In the genomic region with DNA sequence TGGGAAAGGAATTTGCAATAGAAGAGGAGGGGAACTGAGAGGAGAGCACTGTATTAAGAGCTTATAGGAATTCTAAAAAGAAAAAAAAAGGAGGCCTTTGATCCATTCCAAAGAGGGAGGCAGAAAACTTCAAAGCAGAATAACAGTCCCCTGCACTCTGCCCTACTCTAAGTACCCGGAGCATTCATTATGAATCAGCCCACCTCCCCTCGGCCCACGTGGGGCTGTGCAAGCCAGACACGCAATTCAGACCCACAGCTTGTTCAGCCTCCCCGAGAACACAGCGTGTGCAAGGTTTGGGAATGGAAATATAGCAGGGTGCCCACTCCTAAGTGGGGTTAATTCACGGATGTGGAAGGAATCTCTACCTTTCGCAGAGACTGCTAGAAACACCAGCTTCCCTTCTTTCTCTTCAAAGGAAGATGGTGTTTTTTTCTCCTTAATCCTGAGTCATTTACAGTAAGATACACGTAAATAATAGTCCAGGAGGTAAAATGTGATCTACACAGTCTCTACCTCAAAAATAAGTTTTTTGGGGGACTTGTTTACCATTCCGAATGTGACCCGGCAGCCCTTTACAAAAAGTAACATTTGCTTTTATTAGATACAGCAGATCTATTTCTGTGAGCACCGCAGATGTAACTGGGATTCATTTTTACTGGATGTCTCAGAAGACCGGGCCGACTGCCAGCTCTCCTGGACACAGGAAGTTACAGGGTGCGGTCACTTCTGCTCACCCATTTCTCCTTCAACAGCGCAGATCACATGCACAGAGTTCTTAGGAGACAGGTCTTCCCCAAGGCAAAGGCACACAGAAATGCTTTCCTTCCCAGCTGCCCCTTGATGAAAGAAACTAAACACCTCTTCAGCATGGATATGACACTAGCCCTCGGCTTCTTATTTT, we compare ENCODE assay signal across 8 cellular contexts.
DNase-seq lines count a peak whose midpoint lies in the region; ATAC-seq lines count a peak whose summit lies in the region.

No MANE protein-coding gene starts in this region.

- ATAC-seq in GM21737 (IDR thresholded peaks at IDR 0.05; ENCODE audit: unreplicated experiment): no peak

- DNase-seq in HPDE6-E6E7 (ENCODE audit: extremely low spot score): peak; percentile 44
- DNase-seq in amniotic stem cell (lab: John Stamatoyannopoulos, UW): peak; percentile 87
- DNase-seq in iPS-NIHi11 (ENCODE audit: low spot score): peak; percentile 25
- DNase-seq in stromal cell of bone marrow (ENCODE audit: low read depth): peak; percentile 78
- DNase-seq in NCI-H2107 treated with DMSO at 0.1 percent for 48 hours (lab: John Stamatoyannopoulos, UW; ENCODE audit: unreplicated experiment): no peak
- DNase-seq in activated effector memory CD4-positive, alpha-beta T cell treated with Interleukin-2 at 50 U/mL for 16 hours: no peak
- no peak for DNase-seq in cerebellar nuclear complex (lab: John Stamatoyannopoulos, UW)

Comparison
In these comparisons a context has a peak if more than half of its experiments do, and no peak if none do; other contexts are left out.
1. DNase-seq: peak in HPDE6-E6E7 (single experiment), amniotic stem cell (single experiment), iPS-NIHi11 (single experiment) and stromal cell of bone marrow (single experiment); none in NCI-H2107 treated with DMSO at 0.1 percent for 48 hours (single experiment), activated effector memory CD4-positive, alpha-beta T cell treated with Interleukin-2 at 50 U/mL for 16 hours (single experiment) and cerebellar nuclear complex (0 of 2).